ENCODE assay signal across 20 cellular contexts in genomic region chr1:101496109-101496508, GRCh38.
"Had no signal": no experiment of that assay in that cellular context is flagged by ENCODE, and none has a peak within 500 bp of the region (broad histone marks: within the 10 kb centered on the region; RNA-seq: fewer than 3 reads in every experiment).

No MANE protein-coding gene starts in this region.

- H3K27ac ChIP-seq: body of pancreas, coronary artery, left ventricle myocardium inferior, ovary, tibial artery, VCaP had no signal

- H3K27me3 ChIP-seq: body of pancreas, ovary, tibial artery had no signal

- DNase-seq: activated CD4-positive, alpha-beta T cell treated with anti-CD3 and anti-CD28 coated beads, Interleukin-2, amount 10 ng/mL, durations not matched to agents 7 days and 5 days; amniotic stem cell; body of pancreas; effector CD4-positive, alpha-beta T cell; foreskin fibroblast; glutamatergic neuron; hypothalamus; kidney; left ventricle myocardium inferior; mucosa of descending colon; naive thymus-derived CD4-positive, alpha-beta T cell; ovary; tibial artery had no signal

- H3K4me3 Mint-ChIP-seq: activated CD4-positive, alpha-beta T cell treated with anti-CD3 and anti-CD28 coated beads, Interleukin-2, amount 10 ng/mL, durations not matched to agents 7 days and 5 days; central memory CD8-positive, alpha-beta T cell; memory B cell; naive thymus-derived CD4-positive, alpha-beta T cell; stimulated activated memory B cell treated with anti-CD40 and anti-IgM and Interleukin-4, amounts not matched to agents 10 μg/mL and 1 μg/mL and 100 μg/mL, for 72 hours had no signal

- H3K9me3 Mint-ChIP-seq: activated CD4-positive, alpha-beta T cell treated with anti-CD3 and anti-CD28 coated beads, Interleukin-2, amount 10 ng/mL, durations not matched to agents 7 days and 5 days; central memory CD8-positive, alpha-beta T cell; memory B cell had no signal

- H3K4me1 Mint-ChIP-seq: activated CD4-positive, alpha-beta T cell treated with anti-CD3 and anti-CD28 coated beads, Interleukin-2, amount 10 ng/mL, durations not matched to agents 7 days and 5 days; central memory CD8-positive, alpha-beta T cell; memory B cell; naive thymus-derived CD4-positive, alpha-beta T cell; stimulated activated memory B cell treated with anti-CD40 and anti-IgM and Interleukin-4, amounts not matched to agents 10 μg/mL and 1 μg/mL and 100 μg/mL, for 72 hours had no signal

- H3K4me3 ChIP-seq: body of pancreas, coronary artery, left ventricle myocardium inferior, mucosa of descending colon, ovary, tibial artery had no signal

- H3K36me3 Mint-ChIP-seq: memory B cell; stimulated activated memory B cell treated with anti-CD40 and anti-IgM and Interleukin-4, amounts not matched to agents 10 μg/mL and 1 μg/mL and 100 μg/mL, for 72 hours had no signal

- FAIRE-seq: kidney, urothelium cell line had no signal

- ATAC-seq: body of pancreas; mucosa of descending colon; naive thymus-derived CD4-positive, alpha-beta T cell; sciatic nerve; stimulated activated memory B cell treated with anti-CD40 and anti-IgM and Interleukin-4, amounts not matched to agents 10 μg/mL and 1 μg/mL and 100 μg/mL, for 72 hours had no signal

- H3K4me1 ChIP-seq: body of pancreas, left ventricle myocardium inferior, tibial artery had no signal
